Comparison of ENCODE assay signal across 27 cellular contexts in the genomic region with DNA sequence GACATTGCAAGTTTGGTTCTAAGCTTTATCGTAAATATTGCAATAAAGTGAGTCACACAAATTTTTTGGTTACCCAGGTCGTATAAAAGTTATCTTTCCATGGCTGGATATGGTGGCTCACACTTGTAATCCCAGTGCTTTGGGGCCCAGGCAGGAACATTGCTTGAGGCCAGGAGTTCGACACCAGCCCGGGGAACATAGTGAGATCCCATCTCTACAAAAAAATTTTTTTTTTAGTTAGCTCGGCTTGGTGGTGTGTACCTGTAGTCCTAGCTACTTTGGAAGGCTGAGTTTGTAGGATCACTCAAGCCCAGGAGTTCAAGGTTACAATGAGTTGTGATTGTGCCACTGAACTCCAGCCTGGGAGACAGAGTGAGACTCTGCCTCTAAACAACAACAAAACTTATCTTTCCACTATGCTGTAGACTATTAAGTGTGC.
"Had no signal": no experiment of that assay in that cellular context is flagged by ENCODE, and none has a peak within 500 bp of the region (broad histone marks: within the 10 kb centered on the region; RNA-seq: fewer than 3 reads in every experiment).

No MANE protein-coding gene starts in this region.

- H3K27ac ChIP-seq: brain microvascular endothelial cell, coronary artery, dorsolateral prefrontal cortex, esophagus muscularis mucosa, heart left ventricle had no signal

- H3K27me3 ChIP-seq: brain microvascular endothelial cell, dorsolateral prefrontal cortex, esophagus muscularis mucosa, heart left ventricle had no signal

- H3K4me3 ChIP-seq: coronary artery, dorsolateral prefrontal cortex, esophagus muscularis mucosa, heart left ventricle had no signal

- H3K4me1 ChIP-seq: esophagus muscularis mucosa, heart left ventricle had no signal

- H3K9me3 ChIP-seq: esophagus muscularis mucosa, heart left ventricle had no signal

- FAIRE-seq: astrocyte, bronchial epithelial cell had no signal

- ATAC-seq: activated T-cell treated with anti-CD3 and anti-CD28 coated beads, Interleukin-2, amount 50 U/mL, for 72 hours; effector memory CD8-positive, alpha-beta T cell; heart left ventricle had no signal

- DNase-seq: activated CD4-positive, alpha-beta memory T cell treated with anti-CD3 and anti-CD28 coated beads, Interleukin-2, amount 10 ng/mL, durations not matched to agents 7 days and 5 days; activated CD4-positive, alpha-beta T cell treated with anti-CD3 and anti-CD28 coated beads for 1 hour; activated CD4-positive, alpha-beta T cell treated with anti-CD3 and anti-CD28 coated beads for 4 hours; activated CD4-positive, alpha-beta T cell treated with anti-CD3 and anti-CD28 coated beads, Interleukin-2, amount 10 ng/mL, durations not matched to agents 7 days and 5 days; activated CD4-positive, alpha-beta T cell treated with anti-CD3 and anti-CD28 coated beads, Interleukin-2, amount 50 U/mL, for 4 hours; activated CD8-positive, alpha-beta memory T cell treated with anti-CD3 and anti-CD28 coated beads, Interleukin-2, amount 50 U/mL, for 48 hours; activated gamma-delta T cell; activated naive CD4-positive, alpha-beta T cell; activated naive CD4-positive, alpha-beta T cell treated with anti-CD3 and anti-CD28 coated beads, Interleukin-2, amount 10 ng/mL, durations not matched to agents 7 days and 5 days; activated T-cell treated with anti-CD3 and anti-CD28 coated beads for 4 hours; activated T-cell treated with anti-CD3 and anti-CD28 coated beads, Interleukin-2, amount 50 U/mL, for 24 hours; activated T-cell treated with anti-CD3 and anti-CD28 coated beads, Interleukin-2, amount 50 U/mL, for 72 hours; amniotic stem cell; anterior cingulate cortex; brain microvascular endothelial cell; dorsolateral prefrontal cortex; effector CD4-positive, alpha-beta T cell; effector memory CD8-positive, alpha-beta T cell; erythroblast; foreskin melanocyte; glutamatergic neuron; heart left ventricle; T-helper 2 cell had no signal
